Comparison of ENCODE assay signal across 8 cellular contexts in the genomic region with DNA sequence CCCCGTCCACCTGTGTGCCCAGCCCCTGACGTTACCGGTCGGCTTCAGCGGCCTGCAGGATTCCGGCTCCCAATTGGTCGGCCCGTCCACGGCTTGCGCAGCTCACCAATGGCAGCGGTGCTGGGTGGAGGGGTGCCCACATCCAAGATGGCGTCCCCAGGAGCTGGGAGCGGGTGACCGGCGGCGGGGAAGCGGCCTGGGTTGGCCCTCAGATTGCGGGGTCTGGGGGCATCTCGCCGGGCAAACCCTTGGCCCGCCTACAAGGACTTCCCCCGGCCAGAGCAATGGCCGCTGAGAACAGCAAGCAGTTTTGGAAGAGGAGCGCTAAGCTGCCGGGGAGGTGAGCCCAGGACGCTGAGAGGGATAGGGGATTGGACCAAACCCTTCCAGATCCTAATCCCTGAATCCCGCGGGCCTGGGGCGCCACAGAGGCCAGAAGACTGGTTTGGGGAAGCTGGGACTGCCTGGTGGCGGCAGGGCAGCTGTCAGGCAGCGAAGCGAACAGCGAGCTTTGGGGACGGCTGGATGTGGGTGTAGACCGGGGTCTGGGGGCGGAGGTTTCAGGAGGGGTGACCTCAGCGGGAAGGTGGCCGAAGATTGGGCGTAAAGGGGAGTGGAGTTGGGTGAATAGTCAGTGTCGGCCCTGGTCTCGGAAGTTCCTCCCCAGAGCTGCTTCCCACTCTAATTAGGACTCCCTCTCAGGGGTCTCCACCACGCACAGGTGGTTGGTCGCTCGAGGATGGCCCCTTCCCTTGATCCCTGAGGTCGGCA. TPM values are rescaled to one million over a fixed set of nuclear protein-coding genes. Genes with fewer than 3 reads are reported as not detected.
DNase-seq lines count a peak whose midpoint lies in the region; ATAC-seq and TF ChIP-seq lines count a peak whose summit lies in the region.

A gene with protein sequence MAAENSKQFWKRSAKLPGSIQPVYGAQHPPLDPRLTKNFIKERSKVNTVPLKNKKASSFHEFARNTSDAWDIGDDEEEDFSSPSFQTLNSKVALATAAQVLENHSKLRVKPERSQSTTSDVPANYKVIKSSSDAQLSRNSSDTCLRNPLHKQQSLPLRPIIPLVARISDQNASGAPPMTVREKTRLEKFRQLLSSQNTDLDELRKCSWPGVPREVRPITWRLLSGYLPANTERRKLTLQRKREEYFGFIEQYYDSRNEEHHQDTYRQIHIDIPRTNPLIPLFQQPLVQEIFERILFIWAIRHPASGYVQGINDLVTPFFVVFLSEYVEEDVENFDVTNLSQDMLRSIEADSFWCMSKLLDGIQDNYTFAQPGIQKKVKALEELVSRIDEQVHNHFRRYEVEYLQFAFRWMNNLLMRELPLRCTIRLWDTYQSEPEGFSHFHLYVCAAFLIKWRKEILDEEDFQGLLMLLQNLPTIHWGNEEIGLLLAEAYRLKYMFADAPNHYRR (plus strand): TSS at position 139 of the 771 bp plus-strand sequence. CDS start 146 bp downstream, at position 285.
A gene (minus strand): TSS at position 511 of the 771 bp plus-strand sequence. CDS start 39,114 bp downstream, outside the sequence.

- ATAC-seq in HG02678 (IDR thresholded peaks at IDR 0.05; ENCODE audit: unreplicated experiment): peak; percentile 97
- peak; percentile 100 for ATAC-seq in activated naive CD8-positive, alpha-beta T cell treated with anti-CD3 and anti-CD28 coated beads, Interleukin-2, amount 10 ng/mL, durations not matched to agents 7 days and 5 days (ENCODE audit: low read depth)

- H3K27ac ChIP-seq in thymus (ENCODE audit: low read depth): peak within 1 kb of the TSS; percentile 88

- peaks cover 22% of the 10 kb centered on the region for H3K36me3 Mint-ChIP-seq in activated naive CD8-positive, alpha-beta T cell treated with anti-CD3 and anti-CD28 coated beads, Interleukin-2, amount 10 ng/mL, durations not matched to agents 7 days and 5 days
- no peaks in the 10 kb centered on the region for H3K36me3 Mint-ChIP-seq in glutamatergic neuron (ENCODE audit: unreplicated experiment)
- H3K36me3 Mint-ChIP-seq in osteocyte (ENCODE audit: unreplicated experiment): no peaks in the 10 kb centered on the region

- peak within 1 kb of the TSS; percentile 94 for H3K4me3 Mint-ChIP-seq in activated naive CD8-positive, alpha-beta T cell treated with anti-CD3 and anti-CD28 coated beads, Interleukin-2, amount 10 ng/mL, durations not matched to agents 7 days and 5 days
- peak within 1 kb of the TSS; percentile 95 for H3K4me3 Mint-ChIP-seq in glutamatergic neuron (ENCODE audit: unreplicated experiment)
- H3K4me3 Mint-ChIP-seq in osteocyte (ENCODE audit: unreplicated experiment): peak within 1 kb of the TSS; percentile 97

- H3K9me3 Mint-ChIP-seq in activated naive CD8-positive, alpha-beta T cell treated with anti-CD3 and anti-CD28 coated beads, Interleukin-2, amount 10 ng/mL, durations not matched to agents 7 days and 5 days: no peaks in the 10 kb centered on the region
- H3K9me3 Mint-ChIP-seq in glutamatergic neuron (ENCODE audit: unreplicated experiment) (no peaks in the 10 kb centered on the region), osteocyte (ENCODE audit: unreplicated experiment) (no peaks in the 10 kb centered on the region)

- H3K4me1 Mint-ChIP-seq in activated naive CD8-positive, alpha-beta T cell treated with anti-CD3 and anti-CD28 coated beads, Interleukin-2, amount 10 ng/mL, durations not matched to agents 7 days and 5 days: peaks cover 41% of the 10 kb centered on the region
- H3K4me1 Mint-ChIP-seq in glutamatergic neuron (ENCODE audit: low read depth, unreplicated experiment) (peaks cover 5% of the 10 kb centered on the region), osteocyte (ENCODE audit: unreplicated experiment) (peaks cover 36% of the 10 kb centered on the region)

- peaks cover 12% of the 10 kb centered on the region for H3K4me1 ChIP-seq in thymus (ENCODE audit: control insufficient read depth, insufficient read depth, low read length)

- peak; percentile 85 for DNase-seq in GM12864 (ENCODE audit: low read depth)
- peak; percentile 96 for DNase-seq in NCI-H1105 treated with DMSO at 0.1 percent for 48 hours (lab: John Stamatoyannopoulos, UW)
- DNase-seq in SKM-1 treated with dmso at 0.1 percent for 144 hours (lab: John Stamatoyannopoulos, UW; ENCODE audit: unreplicated experiment): peak; percentile 90
- peak; percentile 94 for DNase-seq in activated naive CD8-positive, alpha-beta T cell treated with anti-CD3 and anti-CD28 coated beads, Interleukin-2, amount 10 ng/mL, durations not matched to agents 7 days and 5 days
- peak; percentile 95 for DNase-seq in glutamatergic neuron
- peak; percentile 98 for DNase-seq in osteocyte (ENCODE audit: extremely low spot score, unreplicated experiment)

- peaks cover 2% of the 10 kb centered on the region for H3K27me3 Mint-ChIP-seq in activated naive CD8-positive, alpha-beta T cell treated with anti-CD3 and anti-CD28 coated beads, Interleukin-2, amount 10 ng/mL, durations not matched to agents 7 days and 5 days
- H3K27me3 Mint-ChIP-seq in glutamatergic neuron (ENCODE audit: unreplicated experiment) (peaks cover 4% of the 10 kb centered on the region), osteocyte (ENCODE audit: unreplicated experiment) (no peaks in the 10 kb centered on the region)

- H3K27me3 ChIP-seq in thymus (ENCODE audit: control insufficient read depth, insufficient read depth): no peaks in the 10 kb centered on the region

- under 1% methylated on average over 45 of the region's 45 CpGs for WGBS in thymus

- H3K27ac Mint-ChIP-seq in activated naive CD8-positive, alpha-beta T cell treated with anti-CD3 and anti-CD28 coated beads, Interleukin-2, amount 10 ng/mL, durations not matched to agents 7 days and 5 days: peak within 1 kb of the TSS; percentile 91
- peak within 1 kb of the TSS; percentile 81 for H3K27ac Mint-ChIP-seq in glutamatergic neuron (ENCODE audit: unreplicated experiment)
- H3K27ac Mint-ChIP-seq in osteocyte (ENCODE audit: unreplicated experiment): peak within 1 kb of the TSS; percentile 97

- peak within 1 kb of the TSS; percentile 94 for H3K4me3 ChIP-seq in GM12864 (ENCODE audit: low read depth, low read length)
- H3K4me3 ChIP-seq in thymus (ENCODE audit: low read length): peak within 1 kb of the TSS; percentile 89

- TF ChIP-seq CTCF in GM12864 (IDR thresholded peaks at IDR 0.05; ENCODE audit: low read depth, low read length, missing control alignments): no peak
- TF ChIP-seq CTCF in glutamatergic neuron (IDR thresholded peaks at IDR 0.05; ENCODE audit: partially characterized antibody, unreplicated experiment): no peak
- TF ChIP-seq CTCF in osteocyte (IDR thresholded peaks at IDR 0.05): no peak

- POLR2A ChIA-PET in activated naive CD8-positive, alpha-beta T cell treated with anti-CD3 and anti-CD28 coated beads, Interleukin-2, amount 10 ng/mL, durations not matched to agents 7 days and 5 days (lab: Charles Lee): interaction anchor here (0.5 to 2.8 kb wide), 14 partner anchors 15 to 487 kb away, joined by 3 to 15 read pairs (median 4); a partner anchor contains a TSS

- no peaks in the 10 kb centered on the region for H3K9me3 ChIP-seq in thymus (ENCODE audit: control insufficient read depth)

- H3K36me3 ChIP-seq in thymus (ENCODE audit: control insufficient read depth, insufficient read depth): no peaks in the 10 kb centered on the region

RNA-seq across cellular contexts. Expression of the first gene that starts in this region (rescaled TPM):
- total RNA-seq in activated naive CD8-positive, alpha-beta T cell treated with anti-CD3 and anti-CD28 coated beads, Interleukin-2, amount 10 ng/mL, durations not matched to agents 7 days and 5 days: 10 to 100 TPM; 13.8 to 14.7 TPM
- total RNA-seq in glutamatergic neuron (ENCODE audit: unreplicated experiment) (10.2 TPM), osteocyte (13.5 and 13.8 TPM in 2 replicates)
- 8.8 TPM for polyA plus RNA-seq in thymus

RNA-seq across cellular contexts. Expression of the second gene that starts in this region (rescaled TPM):
- 1 to 10 TPM; 1.4 to 2.0 TPM for total RNA-seq in activated naive CD8-positive, alpha-beta T cell treated with anti-CD3 and anti-CD28 coated beads, Interleukin-2, amount 10 ng/mL, durations not matched to agents 7 days and 5 days
- total RNA-seq in glutamatergic neuron (ENCODE audit: unreplicated experiment): not detected
- total RNA-seq in osteocyte: 3.5 and 5.0 TPM in 2 replicates
- 4.0 TPM for polyA plus RNA-seq in thymus

Comparison
In these comparisons a context has a peak if more than half of its experiments do, and no peak if none do; other contexts are left out.
1. Peak in every context shown above with its lines: DNase-seq, ATAC-seq, H3K4me3 ChIP-seq and H3K27ac ChIP-seq.